ENCODE assay signal across 9 cellular contexts in genomic region chr21:42515708-42516502, GRCh38. TPM values are rescaled to one million over a fixed set of nuclear protein-coding genes. Genes with fewer than 3 reads are reported as not detected.
DNase-seq lines count a peak whose midpoint lies in the region; ATAC-seq and TF ChIP-seq lines count a peak whose summit lies in the region.
"Had no signal": no experiment of that assay in that cellular context is flagged by ENCODE, and none has a peak within 500 bp of the region (broad histone marks: within the 10 kb centered on the region; RNA-seq: fewer than 3 reads in every experiment).

No MANE protein-coding gene starts in this region.

- POLR2A ChIA-PET in OCI-LY7 (lab: Charles Lee): interaction anchor here (0.6 to 1.1 kb wide), 4 partner anchors 10 to 22 kb away, joined by 3 read pairs; no protein-coding TSS in a partner anchor

- no peak for DNase-seq in activated CD4-positive, alpha-beta T cell treated with anti-CD3 and anti-CD28 coated beads, Interleukin-2, amount 10 ng/mL, durations not matched to agents 24 days and 14 days
- no peak for DNase-seq in activated CD4-positive, alpha-beta T cell treated with anti-CD3 and anti-CD28 coated beads for 4 hours
- DNase-seq in OCI-LY7 (ENCODE audit: low spot score): no peak
- peak; percentile 58 for DNase-seq in glomerular visceral epithelial cell (ENCODE audit: extremely low spot score)
- DNase-seq in stimulated activated effector memory CD8-positive, alpha-beta T cell treated with anti-CD3 and anti-CD28 coated beads, Interleukin-12 subunit alpha, Interleukin-12 subunit beta, amount 100 ng/mL, for 72 hours (ENCODE audit: low spot score in 2 of 2): no peak
- no peak for DNase-seq in cerebellar nuclear complex (lab: John Stamatoyannopoulos, UW)
- DNase-seq in Right ventricle myocardium superior: no peak
- DNase-seq: KBM-7 had no signal

- ATAC-seq in stimulated activated effector memory CD8-positive, alpha-beta T cell treated with anti-CD3 and anti-CD28 coated beads, Interleukin-12 subunit alpha, Interleukin-12 subunit beta, amount 100 ng/mL, for 72 hours: no peak
- ATAC-seq in SK-N-SH treated with all-trans-retinoic acid at 6 μM for 48 hours: no peak
- ATAC-seq in Right ventricle myocardium superior (ENCODE audit: poor library complexity): no peak

- H3K9me3 Mint-ChIP-seq in activated CD4-positive, alpha-beta T cell treated with anti-CD3 and anti-CD28 coated beads, Interleukin-2, amount 10 ng/mL, durations not matched to agents 24 days and 14 days: no peaks in the 10 kb centered on the region
- no peaks in the 10 kb centered on the region for H3K9me3 Mint-ChIP-seq in stimulated activated effector memory CD8-positive, alpha-beta T cell treated with anti-CD3 and anti-CD28 coated beads, Interleukin-12 subunit alpha, Interleukin-12 subunit beta, amount 100 ng/mL, for 72 hours

- peaks cover 20% of the 10 kb centered on the region for H3K4me1 Mint-ChIP-seq in activated CD4-positive, alpha-beta T cell treated with anti-CD3 and anti-CD28 coated beads, Interleukin-2, amount 10 ng/mL, durations not matched to agents 24 days and 14 days
- peaks cover 53% of the 10 kb centered on the region for H3K4me1 Mint-ChIP-seq in stimulated activated effector memory CD8-positive, alpha-beta T cell treated with anti-CD3 and anti-CD28 coated beads, Interleukin-12 subunit alpha, Interleukin-12 subunit beta, amount 100 ng/mL, for 72 hours

- BruUV-seq in OCI-LY7 (replicated peaks; lab: Mats Ljungman, UMichigan): no TSS peak

- no peaks in the 10 kb centered on the region for H3K9me2 ChIP-seq in OCI-LY7 (ENCODE audit: insufficient read depth, low read length)

- peaks cover 42% of the 10 kb centered on the region for H3K36me3 Mint-ChIP-seq in activated CD4-positive, alpha-beta T cell treated with anti-CD3 and anti-CD28 coated beads, Interleukin-2, amount 10 ng/mL, durations not matched to agents 24 days and 14 days (ENCODE audit: low read depth)
- H3K36me3 Mint-ChIP-seq in stimulated activated effector memory CD8-positive, alpha-beta T cell treated with anti-CD3 and anti-CD28 coated beads, Interleukin-12 subunit alpha, Interleukin-12 subunit beta, amount 100 ng/mL, for 72 hours: peaks cover 44% of the 10 kb centered on the region

- H3K27me3 Mint-ChIP-seq in activated CD4-positive, alpha-beta T cell treated with anti-CD3 and anti-CD28 coated beads, Interleukin-2, amount 10 ng/mL, durations not matched to agents 24 days and 14 days: peaks cover 7% of the 10 kb centered on the region

- H3K4me1 ChIP-seq in OCI-LY7 (ENCODE audit: insufficient read depth, low read length, poor library complexity, severe bottlenecking): peaks cover 22% of the 10 kb centered on the region

- CTCF ChIA-PET in OCI-LY7 (lab: Charles Lee; ENCODE audit: unreplicated experiment): no interaction called here

- no peak overlapping the region for H3K27ac Mint-ChIP-seq in activated CD4-positive, alpha-beta T cell treated with anti-CD3 and anti-CD28 coated beads, Interleukin-2, amount 10 ng/mL, durations not matched to agents 24 days and 14 days
- H3K27ac Mint-ChIP-seq in stimulated activated effector memory CD8-positive, alpha-beta T cell treated with anti-CD3 and anti-CD28 coated beads, Interleukin-12 subunit alpha, Interleukin-12 subunit beta, amount 100 ng/mL, for 72 hours: no peak overlapping the region

- H3K27ac ChIP-seq in OCI-LY7 (ENCODE audit: low read depth, low read length, poor library complexity, severe bottlenecking): no peak overlapping the region

- H3K9me3 ChIP-seq in OCI-LY7 (ENCODE audit: low read length): no peaks in the 10 kb centered on the region

- no peaks in the 10 kb centered on the region for H4K20me1 ChIP-seq in OCI-LY7 (ENCODE audit: insufficient read depth, low read length)

- H3K4me2 ChIP-seq in OCI-LY7 (ENCODE audit: low read length): peak overlapping the region; percentile 86

- H3K36me3 ChIP-seq in OCI-LY7 (ENCODE audit: insufficient read depth, low read length): peaks cover 40% of the 10 kb centered on the region

- peak overlapping the region; percentile 78 for H3K4me3 Mint-ChIP-seq in activated CD4-positive, alpha-beta T cell treated with anti-CD3 and anti-CD28 coated beads, Interleukin-2, amount 10 ng/mL, durations not matched to agents 24 days and 14 days
- peak overlapping the region; percentile 68 for H3K4me3 Mint-ChIP-seq in stimulated activated effector memory CD8-positive, alpha-beta T cell treated with anti-CD3 and anti-CD28 coated beads, Interleukin-12 subunit alpha, Interleukin-12 subunit beta, amount 100 ng/mL, for 72 hours

- intact Hi-C loops in activated CD4-positive, alpha-beta T cell treated with anti-CD3 and anti-CD28 coated beads, Interleukin-2, amount 10 ng/mL, durations not matched to agents 24 days and 14 days (cut with micrococcal nuclease): loop anchor here (1.0 to 10.0 kb wide), 2 partner anchors 11 to 79 kb away; no protein-coding TSS in a partner anchor
- intact Hi-C loops in OCI-LY7 (cut with micrococcal nuclease; ENCODE audit: unreplicated experiment) (no loop called here), Right ventricle myocardium superior (cut with DNase I) (no loop called here)

- no peak overlapping the region for H2AFZ ChIP-seq in OCI-LY7 (ENCODE audit: low read length)

- H3K79me2 ChIP-seq in OCI-LY7 (ENCODE audit: insufficient read depth, low read depth, low read length): peaks cover 11% of the 10 kb centered on the region; the same call in 1 of the 2 replicates

- no peak for TF ChIP-seq CTCF in OCI-LY7 (conservative IDR thresholded peaks at IDR 0.05; ENCODE audit: low read length)

- H3K4me3 ChIP-seq in OCI-LY7 (ENCODE audit: low read depth, low read length, poor library complexity, severe bottlenecking): peak overlapping the region; percentile 97

TF ChIP-seq in SK-N-SH treated with all-trans-retinoic acid at 6 μM for 48 hours, 23 proteins besides CTCF, POLR2A, EP300 and RAD21 (continues in another document):
- TF ChIP-seq BACH2 (CRISPR knock-in tag; IDR thresholded peaks at IDR 0.05; ENCODE audit: borderline replicate concordance) (no peak), PATZ1 (CRISPR knock-in tag; IDR thresholded peaks at IDR 0.05; ENCODE audit: borderline replicate concordance) (no peak), OSR1 (CRISPR knock-in tag; IDR thresholded peaks at IDR 0.05) (no peak), TCF4 (CRISPR knock-in tag; IDR thresholded peaks at IDR 0.05; ENCODE audit: borderline replicate concordance) (no peak), ARNTL (CRISPR knock-in tag; IDR thresholded peaks at IDR 0.05; ENCODE audit: borderline replicate concordance, low read depth) (no peak), ZNF565 (CRISPR knock-in tag; conservative IDR thresholded peaks at IDR 0.05; ENCODE audit: low read depth) (no peak), GLIS3 (CRISPR knock-in tag; IDR thresholded peaks at IDR 0.05) (no peak), CREB5 (CRISPR knock-in tag; IDR thresholded peaks at IDR 0.05; ENCODE audit: low read depth) (no peak), ISL1 (CRISPR knock-in tag; IDR thresholded peaks at IDR 0.05) (no peak), PPARA (CRISPR knock-in tag; IDR thresholded peaks at IDR 0.05; ENCODE audit: borderline replicate concordance) (no peak)

RNA-seq across cellular contexts. Expression of gene SLC37A1, which starts 2.3 kb away (rescaled TPM):
- 19.5 and 23.0 TPM in 2 replicates for total RNA-seq in activated CD4-positive, alpha-beta T cell treated with anti-CD3 and anti-CD28 coated beads, Interleukin-2, amount 10 ng/mL, durations not matched to agents 24 days and 14 days
- total RNA-seq in OCI-LY7 (2014; rRNA removed; shearing (Covaris generic)): 20.5 and 27.6 TPM in 2 replicates
- total RNA-seq in OCI-LY7 (2022) (22.5 and 29.4 TPM in 2 replicates), Right ventricle myocardium superior (3.8 TPM)

RNA-seq across cellular contexts. Expression of gene RSPH1, which starts 19.9 kb away (rescaled TPM):
- total RNA-seq in activated CD4-positive, alpha-beta T cell treated with anti-CD3 and anti-CD28 coated beads, Interleukin-2, amount 10 ng/mL, durations not matched to agents 24 days and 14 days: not detected in 2 replicates
- 1.9 and 3.9 TPM in 2 replicates for total RNA-seq in OCI-LY7 (2014; rRNA removed; shearing (Covaris generic))
- total RNA-seq in OCI-LY7 (2022) (2.5 and 3.5 TPM in 2 replicates), Right ventricle myocardium superior (not detected)
